In genomic region chr14:87966816-87967215, GRCh38 we compare ENCODE assay signal across 18 cellular contexts. TPM values are rescaled to one million over a fixed set of nuclear protein-coding genes. Genes with fewer than 3 reads are reported as not detected.
DNase-seq lines count a peak whose midpoint lies in the region; ATAC-seq and TF ChIP-seq lines count a peak whose summit lies in the region.
"Had no signal": no experiment of that assay in that cellular context is flagged by ENCODE, and none has a peak within 500 bp of the region (broad histone marks: within the 10 kb centered on the region; RNA-seq: fewer than 3 reads in every experiment).

No MANE protein-coding gene starts in this region.

- H3K27ac Mint-ChIP-seq in CD8-positive, alpha-beta T cell = no peak overlapping the region
- H3K27ac Mint-ChIP-seq in chondrocyte (ENCODE audit: unreplicated experiment) = no peak overlapping the region

- peak; percentile 21 for DNase-seq in EH (ENCODE audit: low read depth)
- DNase-seq in MG63 = peak; percentile 1
- peak; percentile 49 for DNase-seq in adipocyte (ENCODE audit: low read depth)
- DNase-seq in fibroblast of pulmonary artery (ENCODE audit: low read depth) = peak; percentile 7
- no peak for DNase-seq in body of pancreas
- DNase-seq in CD8-positive, alpha-beta T cell = no peak
- DNase-seq in chondrocyte (ENCODE audit: low spot score) = no peak
- DNase-seq: 8988T, DMS 273 treated with DMSO at 0.1 percent for 48 hours, H7, Kasumi-1, NCI-H146, NCI-H446, NCI-H774, SJCRH30 had no signal

- 90% methylated on average over 3 of the region's 3 CpGs for WGBS in body of pancreas, 2 donors

- POLR2A ChIA-PET in CD8-positive, alpha-beta T cell (lab: Charles Lee) = interaction anchor here (1.5 kb wide), 1 partner anchor 39 kb away, joined by 5 read pairs; the partner anchor contains the start of gene GPR65

- no peaks in the 10 kb centered on the region for H3K27me3 Mint-ChIP-seq in CD8-positive, alpha-beta T cell (ENCODE audit: low read depth)
- H3K27me3 Mint-ChIP-seq in chondrocyte (ENCODE audit: low read depth) = no peaks in the 10 kb centered on the region

- peaks cover 60% of the 10 kb centered on the region for H3K36me3 Mint-ChIP-seq in CD8-positive, alpha-beta T cell
- H3K36me3 Mint-ChIP-seq in chondrocyte (ENCODE audit: low read depth) = peaks cover 7% of the 10 kb centered on the region

- ATAC-seq in HG03354 (IDR thresholded peaks at IDR 0.05; ENCODE audit: poor library complexity, severe bottlenecking, unreplicated experiment) (no peak), body of pancreas (no peak)
- ATAC-seq in CD8-positive, alpha-beta T cell = no peak

- no peaks in the 10 kb centered on the region for H3K9me3 Mint-ChIP-seq in CD8-positive, alpha-beta T cell
- H3K9me3 Mint-ChIP-seq in chondrocyte (ENCODE audit: low read depth) = no peaks in the 10 kb centered on the region

- H3K4me3 Mint-ChIP-seq in CD8-positive, alpha-beta T cell = no peak overlapping the region
- H3K4me3 Mint-ChIP-seq in chondrocyte (ENCODE audit: unreplicated experiment) = no peak overlapping the region

- CTCF ChIA-PET in CD8-positive, alpha-beta T cell (lab: Charles Lee) = interaction anchor here (1.4 kb wide), 1 partner anchor 202 kb away, joined by 5 read pairs; no protein-coding TSS in a partner anchor

- no peaks in the 10 kb centered on the region for H3K36me3 ChIP-seq in MG63
- H3K36me3 ChIP-seq in adipocyte (ENCODE audit: control insufficient read depth, insufficient read depth, low read length, severe bottlenecking) = peaks cover 38% of the 10 kb centered on the region
- peaks cover 7% of the 10 kb centered on the region in 2 donors for H3K36me3 ChIP-seq in body of pancreas (replicated peaks in 1 of 2; ENCODE audit: insufficient read depth in 1 of 2, low read depth in 2 of 2)
- H3K36me3 ChIP-seq in CD8-positive, alpha-beta T cell (ENCODE audit: insufficient read depth, low read length) = peaks cover 3% of the 10 kb centered on the region
- H3K36me3 ChIP-seq: SJCRH30 had no signal

- H3K4me1 ChIP-seq in adipocyte (ENCODE audit: control insufficient read depth, insufficient read depth, low read length) (no peaks in the 10 kb centered on the region), body of pancreas (no peaks in the 10 kb centered on the region)
- no peaks in the 10 kb centered on the region for H3K4me1 ChIP-seq in CD8-positive, alpha-beta T cell (ENCODE audit: insufficient read depth, low read length)
- H3K4me1 ChIP-seq: BLaER1, SJCRH30 had no signal

- intact Hi-C loops in body of pancreas (cut with DNase I) = no loop called here
- intact Hi-C loops in CD8-positive, alpha-beta T cell (cut with DNase I, micrococcal nuclease) = no loop called here

- no peak for TF ChIP-seq POLR2A in body of pancreas (IDR thresholded peaks at IDR 0.05)

- TF ChIP-seq CTCF in fibroblast of pulmonary artery (IDR thresholded peaks at IDR 0.05; ENCODE audit: low read length, missing control alignments) = no peak
- no peak for TF ChIP-seq CTCF in body of pancreas (IDR thresholded peaks at IDR 0.05)
- TF ChIP-seq CTCF in CD8-positive, alpha-beta T cell (IDR thresholded peaks at IDR 0.05) = no peak
- TF ChIP-seq CTCF in chondrocyte (IDR thresholded peaks at IDR 0.05) = no peak

- H3K27me3 ChIP-seq in MG63 (no peaks in the 10 kb centered on the region), adipocyte (replicated peaks; ENCODE audit: control insufficient read depth, insufficient read depth, low read length) (no peaks in the 10 kb centered on the region), body of pancreas (no peaks in the 10 kb centered on the region)
- H3K27me3 ChIP-seq in CD8-positive, alpha-beta T cell (ENCODE audit: insufficient read depth, low read length) = no peaks in the 10 kb centered on the region
- H3K27me3 ChIP-seq: BLaER1, SJCRH30 had no signal

- H3K4me1 Mint-ChIP-seq in CD8-positive, alpha-beta T cell (ENCODE audit: low read depth) = no peaks in the 10 kb centered on the region
- no peaks in the 10 kb centered on the region for H3K4me1 Mint-ChIP-seq in chondrocyte (ENCODE audit: low read depth)

- H3K27ac ChIP-seq in body of pancreas = no peak overlapping the region
- no peak overlapping the region for H3K27ac ChIP-seq in CD8-positive, alpha-beta T cell (ENCODE audit: low read depth, low read length)
- H3K27ac ChIP-seq: BLaER1, SJCRH30 had no signal

- no peak overlapping the region for H3K9ac ChIP-seq in adipocyte (ENCODE audit: low read length)
- H3K9ac ChIP-seq: BLaER1 had no signal

- H3K4me3 ChIP-seq in MG63 (no peak overlapping the region), adipocyte (ENCODE audit: low read length) (no peak overlapping the region), fibroblast of pulmonary artery (replicated peaks; ENCODE audit: low read depth, low read length) (no peak overlapping the region), body of pancreas (no peak overlapping the region)
- no peak overlapping the region for H3K4me3 ChIP-seq in CD8-positive, alpha-beta T cell (ENCODE audit: low read depth, low read length)
- H3K4me3 ChIP-seq: BLaER1, SJCRH30 had no signal

- no peaks in the 10 kb centered on the region for H3K9me3 ChIP-seq in MG63
- no peaks in the 10 kb centered on the region for H3K9me3 ChIP-seq in adipocyte (ENCODE audit: control insufficient read depth, low read length)
- no peaks in the 10 kb centered on the region for H3K9me3 ChIP-seq in body of pancreas
- H3K9me3 ChIP-seq in CD8-positive, alpha-beta T cell (ENCODE audit: low read length) = no peaks in the 10 kb centered on the region
- H3K9me3 ChIP-seq: SJCRH30 had no signal

RNA-seq across cellular contexts. Expression of gene GALC, which starts 26.2 kb away (rescaled TPM):
- 0.82 and 1.9 TPM in 2 replicates for total RNA-seq in MG63 (2014; rRNA removed; shearing (Covaris generic); ENCODE audit: low replicate concordance)
- total RNA-seq in body of pancreas (10 to 100 TPM; 19.7 to 42.5 TPM), chondrocyte (11.1 to 18.0 TPM (median 12.3 TPM) in 3 replicates)
- total RNA-seq in CD8-positive, alpha-beta T cell = 10 to 100 TPM; 14.9 to 16.3 TPM

RNA-seq across cellular contexts. Expression of gene GPR65, which starts 38.1 kb away (rescaled TPM):
- not detected in 2 replicates for total RNA-seq in MG63 (2014; rRNA removed; shearing (Covaris generic); ENCODE audit: low replicate concordance)
- total RNA-seq in body of pancreas (1 to 10 TPM in 1 of 2 donors, not detected in 1; 1.3 TPM), chondrocyte (not detected in 3 replicates)
- 10 to 100 TPM; 10.9 to 12.2 TPM for total RNA-seq in CD8-positive, alpha-beta T cell
- total RNA-seq: Daoy, H7 had no signal

Comparison
In these comparisons a context has a peak if more than half of its experiments do, and no peak if none do; other contexts are left out.
1. DNase-seq: peak in EH (single experiment), MG63 (single experiment), adipocyte (single experiment) and fibroblast of pulmonary artery (single experiment); none in body of pancreas (0 of 4), CD8-positive, alpha-beta T cell (0 of 7) and chondrocyte (single experiment).
2. RNA of gene GPR65, which starts 38.1 kb away (total RNA-seq): 10.9 to 12.2 TPM in CD8-positive, alpha-beta T cell; 1.3 TPM in body of pancreas, not detected in MG63 and not detected in chondrocyte; every median in the first group is over 4 times any median in the second.